ENCODE assay signal across 1 cellular context in the genomic region with DNA sequence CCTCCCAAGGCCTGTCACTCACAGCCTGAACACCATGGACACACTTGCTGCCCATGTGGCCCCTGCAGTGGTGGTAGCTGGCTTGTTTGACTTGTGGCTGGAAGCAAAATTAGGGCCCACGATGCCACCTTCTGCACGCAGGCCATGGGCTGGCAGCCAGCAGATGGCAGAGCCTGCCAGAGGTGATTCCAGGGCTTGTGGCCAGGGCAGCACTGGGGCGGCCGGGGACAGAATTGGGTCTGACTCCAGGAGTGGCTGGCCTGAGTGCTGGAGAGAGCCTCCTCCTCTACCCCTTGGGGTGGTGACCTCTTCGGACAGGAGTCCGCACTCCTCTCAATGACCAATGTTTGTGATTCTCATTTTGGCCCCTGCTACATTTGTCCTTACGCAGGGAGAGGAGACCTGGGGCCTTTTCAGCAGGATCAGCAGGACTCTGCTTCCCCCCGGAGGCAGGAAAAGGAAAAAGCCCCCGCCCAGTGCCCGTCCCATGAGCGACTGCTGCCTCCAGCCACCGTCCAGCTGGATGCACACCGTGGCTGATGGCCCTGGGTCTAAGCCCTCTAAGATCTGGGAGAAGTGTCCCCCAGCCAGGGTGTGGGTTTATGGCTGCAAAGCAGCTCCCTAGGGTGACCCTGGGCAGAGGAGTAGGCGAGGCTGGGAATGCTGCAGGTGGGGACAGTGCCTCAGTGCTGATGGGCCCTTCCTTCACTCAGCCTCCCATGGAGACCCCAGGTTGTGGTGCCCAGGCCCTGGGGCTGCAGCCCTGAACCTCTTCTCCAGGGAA.
TF ChIP-seq lines count a peak whose summit lies in the region.

No MANE protein-coding gene starts in this region.

TF ChIP-seq in K562, 482 proteins besides CTCF, POLR2A, EP300 and RAD21 (continued from another document and continues in another):
- TF ChIP-seq CSDE1 (IDR thresholded peaks at IDR 0.05) (no peak), SIN3A (IDR thresholded peaks at IDR 0.05; ENCODE audit: borderline replicate concordance in 2 of 2, control insufficient read depth in 1 of 2, low read depth in 2 of 2, low read length in 2 of 2) (no peak), MAZ (CRISPR knock-in tag; conservative IDR thresholded peaks at IDR 0.05 in 1 of 2, IDR thresholded peaks at IDR 0.05 in 1 of 2) (peak; percentile 67 to 89), LEF1 (IDR thresholded peaks at IDR 0.05) (no peak), CXXC5 (CRISPR knock-in tag; IDR thresholded peaks at IDR 0.05) (peak; percentile 66), EGR1 (conservative IDR thresholded peaks at IDR 0.05) (no peak), ESRRB (CRISPR knock-in tag; IDR thresholded peaks at IDR 0.05; ENCODE audit: borderline replicate concordance) (no peak), ZNF41 (CRISPR knock-in tag; conservative IDR thresholded peaks at IDR 0.05) (0 out of 2 replicates have a peak, but pooled peaks have one; percentile 28), KLF1 (tag; IDR thresholded peaks at IDR 0.05) (no peak), JUN (IDR thresholded peaks at IDR 0.05; ENCODE audit: borderline replicate concordance, low read depth, low read length) (peak; percentile 10; the same call in 1 of the 2 replicates), JUN (CRISPR knock-in tag; IDR thresholded peaks at IDR 0.05; ENCODE audit: borderline replicate concordance) (no peak), ZSCAN29 (IDR thresholded peaks at IDR 0.05) (no peak), ZNF76 (CRISPR knock-in tag; IDR thresholded peaks at IDR 0.05; ENCODE audit: borderline replicate concordance) (peak; percentile 70; the same call in 1 of the 2 replicates), SMAD2 (IDR thresholded peaks at IDR 0.05; ENCODE audit: low read depth, low read length) (no peak), ZNF175 (CRISPR knock-in tag; IDR thresholded peaks at IDR 0.05; ENCODE audit: low read depth) (no peak), SP1 (CRISPR knock-in tag; IDR thresholded peaks at IDR 0.05) (0 out of 2 replicates have a peak, but pooled peaks have one; percentile 33), HLTF (IDR thresholded peaks at IDR 0.05) (no peak), NBN (IDR thresholded peaks at IDR 0.05; ENCODE audit: low read depth) (no peak), BRF1 (IDR thresholded peaks at IDR 0.05; ENCODE audit: borderline replicate concordance, extremely low read depth, insufficient read length) (no peak), SMARCC2 (IDR thresholded peaks at IDR 0.05; ENCODE audit: low read depth) (no peak), NR2F6 (CRISPR knock-in tag; IDR thresholded peaks at IDR 0.05) (no peak), GATAD2B (IDR thresholded peaks at IDR 0.05; ENCODE audit: borderline replicate concordance) (no peak)
- TF ChIP-seq, protein P1, sequence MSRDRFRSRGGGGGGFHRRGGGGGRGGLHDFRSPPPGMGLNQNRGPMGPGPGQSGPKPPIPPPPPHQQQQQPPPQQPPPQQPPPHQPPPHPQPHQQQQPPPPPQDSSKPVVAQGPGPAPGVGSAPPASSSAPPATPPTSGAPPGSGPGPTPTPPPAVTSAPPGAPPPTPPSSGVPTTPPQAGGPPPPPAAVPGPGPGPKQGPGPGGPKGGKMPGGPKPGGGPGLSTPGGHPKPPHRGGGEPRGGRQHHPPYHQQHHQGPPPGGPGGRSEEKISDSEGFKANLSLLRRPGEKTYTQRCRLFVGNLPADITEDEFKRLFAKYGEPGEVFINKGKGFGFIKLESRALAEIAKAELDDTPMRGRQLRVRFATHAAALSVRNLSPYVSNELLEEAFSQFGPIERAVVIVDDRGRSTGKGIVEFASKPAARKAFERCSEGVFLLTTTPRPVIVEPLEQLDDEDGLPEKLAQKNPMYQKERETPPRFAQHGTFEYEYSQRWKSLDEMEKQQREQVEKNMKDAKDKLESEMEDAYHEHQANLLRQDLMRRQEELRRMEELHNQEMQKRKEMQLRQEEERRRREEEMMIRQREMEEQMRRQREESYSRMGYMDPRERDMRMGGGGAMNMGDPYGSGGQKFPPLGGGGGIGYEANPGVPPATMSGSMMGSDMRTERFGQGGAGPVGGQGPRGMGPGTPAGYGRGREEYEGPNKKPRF (IDR thresholded peaks at IDR 0.05; ENCODE audit: low read depth, low read length): no peak
- TF ChIP-seq, protein P2, sequence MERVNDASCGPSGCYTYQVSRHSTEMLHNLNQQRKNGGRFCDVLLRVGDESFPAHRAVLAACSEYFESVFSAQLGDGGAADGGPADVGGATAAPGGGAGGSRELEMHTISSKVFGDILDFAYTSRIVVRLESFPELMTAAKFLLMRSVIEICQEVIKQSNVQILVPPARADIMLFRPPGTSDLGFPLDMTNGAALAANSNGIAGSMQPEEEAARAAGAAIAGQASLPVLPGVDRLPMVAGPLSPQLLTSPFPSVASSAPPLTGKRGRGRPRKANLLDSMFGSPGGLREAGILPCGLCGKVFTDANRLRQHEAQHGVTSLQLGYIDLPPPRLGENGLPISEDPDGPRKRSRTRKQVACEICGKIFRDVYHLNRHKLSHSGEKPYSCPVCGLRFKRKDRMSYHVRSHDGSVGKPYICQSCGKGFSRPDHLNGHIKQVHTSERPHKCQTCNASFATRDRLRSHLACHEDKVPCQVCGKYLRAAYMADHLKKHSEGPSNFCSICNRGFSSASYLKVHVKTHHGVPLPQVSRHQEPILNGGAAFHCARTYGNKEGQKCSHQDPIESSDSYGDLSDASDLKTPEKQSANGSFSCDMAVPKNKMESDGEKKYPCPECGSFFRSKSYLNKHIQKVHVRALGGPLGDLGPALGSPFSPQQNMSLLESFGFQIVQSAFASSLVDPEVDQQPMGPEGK (CRISPR knock-in tag; IDR thresholded peaks at IDR 0.05; ENCODE audit: borderline replicate concordance): no peak
- TF ChIP-seq, protein P3, sequence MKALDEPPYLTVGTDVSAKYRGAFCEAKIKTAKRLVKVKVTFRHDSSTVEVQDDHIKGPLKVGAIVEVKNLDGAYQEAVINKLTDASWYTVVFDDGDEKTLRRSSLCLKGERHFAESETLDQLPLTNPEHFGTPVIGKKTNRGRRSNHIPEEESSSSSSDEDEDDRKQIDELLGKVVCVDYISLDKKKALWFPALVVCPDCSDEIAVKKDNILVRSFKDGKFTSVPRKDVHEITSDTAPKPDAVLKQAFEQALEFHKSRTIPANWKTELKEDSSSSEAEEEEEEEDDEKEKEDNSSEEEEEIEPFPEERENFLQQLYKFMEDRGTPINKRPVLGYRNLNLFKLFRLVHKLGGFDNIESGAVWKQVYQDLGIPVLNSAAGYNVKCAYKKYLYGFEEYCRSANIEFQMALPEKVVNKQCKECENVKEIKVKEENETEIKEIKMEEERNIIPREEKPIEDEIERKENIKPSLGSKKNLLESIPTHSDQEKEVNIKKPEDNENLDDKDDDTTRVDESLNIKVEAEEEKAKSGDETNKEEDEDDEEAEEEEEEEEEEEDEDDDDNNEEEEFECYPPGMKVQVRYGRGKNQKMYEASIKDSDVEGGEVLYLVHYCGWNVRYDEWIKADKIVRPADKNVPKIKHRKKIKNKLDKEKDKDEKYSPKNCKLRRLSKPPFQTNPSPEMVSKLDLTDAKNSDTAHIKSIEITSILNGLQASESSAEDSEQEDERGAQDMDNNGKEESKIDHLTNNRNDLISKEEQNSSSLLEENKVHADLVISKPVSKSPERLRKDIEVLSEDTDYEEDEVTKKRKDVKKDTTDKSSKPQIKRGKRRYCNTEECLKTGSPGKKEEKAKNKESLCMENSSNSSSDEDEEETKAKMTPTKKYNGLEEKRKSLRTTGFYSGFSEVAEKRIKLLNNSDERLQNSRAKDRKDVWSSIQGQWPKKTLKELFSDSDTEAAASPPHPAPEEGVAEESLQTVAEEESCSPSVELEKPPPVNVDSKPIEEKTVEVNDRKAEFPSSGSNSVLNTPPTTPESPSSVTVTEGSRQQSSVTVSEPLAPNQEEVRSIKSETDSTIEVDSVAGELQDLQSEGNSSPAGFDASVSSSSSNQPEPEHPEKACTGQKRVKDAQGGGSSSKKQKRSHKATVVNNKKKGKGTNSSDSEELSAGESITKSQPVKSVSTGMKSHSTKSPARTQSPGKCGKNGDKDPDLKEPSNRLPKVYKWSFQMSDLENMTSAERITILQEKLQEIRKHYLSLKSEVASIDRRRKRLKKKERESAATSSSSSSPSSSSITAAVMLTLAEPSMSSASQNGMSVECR (CRISPR knock-in tag; IDR thresholded peaks at IDR 0.05): 0 out of 2 replicates have a peak, but pooled peaks have one; percentile 46
- TF ChIP-seq, protein P4, sequence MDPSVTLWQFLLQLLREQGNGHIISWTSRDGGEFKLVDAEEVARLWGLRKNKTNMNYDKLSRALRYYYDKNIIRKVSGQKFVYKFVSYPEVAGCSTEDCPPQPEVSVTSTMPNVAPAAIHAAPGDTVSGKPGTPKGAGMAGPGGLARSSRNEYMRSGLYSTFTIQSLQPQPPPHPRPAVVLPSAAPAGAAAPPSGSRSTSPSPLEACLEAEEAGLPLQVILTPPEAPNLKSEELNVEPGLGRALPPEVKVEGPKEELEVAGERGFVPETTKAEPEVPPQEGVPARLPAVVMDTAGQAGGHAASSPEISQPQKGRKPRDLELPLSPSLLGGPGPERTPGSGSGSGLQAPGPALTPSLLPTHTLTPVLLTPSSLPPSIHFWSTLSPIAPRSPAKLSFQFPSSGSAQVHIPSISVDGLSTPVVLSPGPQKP (CRISPR knock-in tag; IDR thresholded peaks at IDR 0.05): no peak
- TF ChIP-seq, protein P5, sequence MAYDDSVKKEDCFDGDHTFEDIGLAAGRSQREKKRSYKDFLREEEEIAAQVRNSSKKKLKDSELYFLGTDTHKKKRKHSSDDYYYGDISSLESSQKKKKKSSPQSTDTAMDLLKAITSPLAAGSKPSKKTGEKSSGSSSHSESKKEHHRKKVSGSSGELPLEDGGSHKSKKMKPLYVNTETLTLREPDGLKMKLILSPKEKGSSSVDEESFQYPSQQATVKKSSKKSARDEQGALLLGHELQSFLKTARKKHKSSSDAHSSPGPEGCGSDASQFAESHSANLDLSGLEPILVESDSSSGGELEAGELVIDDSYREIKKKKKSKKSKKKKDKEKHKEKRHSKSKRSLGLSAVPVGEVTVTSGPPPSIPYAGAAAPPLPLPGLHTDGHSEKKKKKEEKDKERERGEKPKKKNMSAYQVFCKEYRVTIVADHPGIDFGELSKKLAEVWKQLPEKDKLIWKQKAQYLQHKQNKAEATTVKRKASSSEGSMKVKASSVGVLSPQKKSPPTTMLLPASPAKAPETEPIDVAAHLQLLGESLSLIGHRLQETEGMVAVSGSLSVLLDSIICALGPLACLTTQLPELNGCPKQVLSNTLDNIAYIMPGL (CRISPR knock-in tag; IDR thresholded peaks at IDR 0.05): 0 out of 2 replicates have a peak, but pooled peaks have one; percentile 21
- TF ChIP-seq, protein P6, sequence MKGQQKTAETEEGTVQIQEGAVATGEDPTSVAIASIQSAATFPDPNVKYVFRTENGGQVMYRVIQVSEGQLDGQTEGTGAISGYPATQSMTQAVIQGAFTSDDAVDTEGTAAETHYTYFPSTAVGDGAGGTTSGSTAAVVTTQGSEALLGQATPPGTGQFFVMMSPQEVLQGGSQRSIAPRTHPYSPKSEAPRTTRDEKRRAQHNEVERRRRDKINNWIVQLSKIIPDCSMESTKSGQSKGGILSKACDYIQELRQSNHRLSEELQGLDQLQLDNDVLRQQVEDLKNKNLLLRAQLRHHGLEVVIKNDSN (CRISPR knock-in tag; IDR thresholded peaks at IDR 0.05): no peak; the same call in 1 of the 2 replicates
- TF ChIP-seq, protein P7, sequence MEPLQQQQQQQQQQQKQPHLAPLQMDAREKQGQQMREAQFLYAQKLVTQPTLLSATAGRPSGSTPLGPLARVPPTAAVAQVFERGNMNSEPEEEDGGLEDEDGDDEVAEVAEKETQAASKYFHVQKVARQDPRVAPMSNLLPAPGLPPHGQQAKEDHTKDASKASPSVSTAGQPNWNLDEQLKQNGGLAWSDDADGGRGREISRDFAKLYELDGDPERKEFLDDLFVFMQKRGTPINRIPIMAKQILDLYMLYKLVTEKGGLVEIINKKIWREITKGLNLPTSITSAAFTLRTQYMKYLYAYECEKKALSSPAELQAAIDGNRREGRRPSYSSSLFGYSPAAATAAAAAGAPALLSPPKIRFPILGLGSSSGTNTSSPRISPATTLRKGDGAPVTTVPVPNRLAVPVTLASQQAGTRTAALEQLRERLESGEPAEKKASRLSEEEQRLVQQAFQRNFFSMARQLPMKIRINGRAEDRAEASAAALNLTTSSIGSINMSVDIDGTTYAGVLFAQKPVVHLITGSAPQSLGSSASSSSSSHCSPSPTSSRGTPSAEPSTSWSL (CRISPR knock-in tag; IDR thresholded peaks at IDR 0.05; ENCODE audit: borderline replicate concordance): 0 out of 2 replicates have a peak, but pooled peaks have one; percentile 53
- TF ChIP-seq, protein P8, sequence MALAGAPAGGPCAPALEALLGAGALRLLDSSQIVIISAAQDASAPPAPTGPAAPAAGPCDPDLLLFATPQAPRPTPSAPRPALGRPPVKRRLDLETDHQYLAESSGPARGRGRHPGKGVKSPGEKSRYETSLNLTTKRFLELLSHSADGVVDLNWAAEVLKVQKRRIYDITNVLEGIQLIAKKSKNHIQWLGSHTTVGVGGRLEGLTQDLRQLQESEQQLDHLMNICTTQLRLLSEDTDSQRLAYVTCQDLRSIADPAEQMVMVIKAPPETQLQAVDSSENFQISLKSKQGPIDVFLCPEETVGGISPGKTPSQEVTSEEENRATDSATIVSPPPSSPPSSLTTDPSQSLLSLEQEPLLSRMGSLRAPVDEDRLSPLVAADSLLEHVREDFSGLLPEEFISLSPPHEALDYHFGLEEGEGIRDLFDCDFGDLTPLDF (CRISPR knock-in tag; IDR thresholded peaks at IDR 0.05): no peak
- TF ChIP-seq, protein P9, sequence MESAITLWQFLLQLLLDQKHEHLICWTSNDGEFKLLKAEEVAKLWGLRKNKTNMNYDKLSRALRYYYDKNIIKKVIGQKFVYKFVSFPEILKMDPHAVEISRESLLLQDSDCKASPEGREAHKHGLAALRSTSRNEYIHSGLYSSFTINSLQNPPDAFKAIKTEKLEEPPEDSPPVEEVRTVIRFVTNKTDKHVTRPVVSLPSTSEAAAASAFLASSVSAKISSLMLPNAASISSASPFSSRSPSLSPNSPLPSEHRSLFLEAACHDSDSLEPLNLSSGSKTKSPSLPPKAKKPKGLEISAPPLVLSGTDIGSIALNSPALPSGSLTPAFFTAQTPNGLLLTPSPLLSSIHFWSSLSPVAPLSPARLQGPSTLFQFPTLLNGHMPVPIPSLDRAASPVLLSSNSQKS (CRISPR knock-in tag; IDR thresholded peaks at IDR 0.05): no peak
- TF ChIP-seq, protein P10, sequence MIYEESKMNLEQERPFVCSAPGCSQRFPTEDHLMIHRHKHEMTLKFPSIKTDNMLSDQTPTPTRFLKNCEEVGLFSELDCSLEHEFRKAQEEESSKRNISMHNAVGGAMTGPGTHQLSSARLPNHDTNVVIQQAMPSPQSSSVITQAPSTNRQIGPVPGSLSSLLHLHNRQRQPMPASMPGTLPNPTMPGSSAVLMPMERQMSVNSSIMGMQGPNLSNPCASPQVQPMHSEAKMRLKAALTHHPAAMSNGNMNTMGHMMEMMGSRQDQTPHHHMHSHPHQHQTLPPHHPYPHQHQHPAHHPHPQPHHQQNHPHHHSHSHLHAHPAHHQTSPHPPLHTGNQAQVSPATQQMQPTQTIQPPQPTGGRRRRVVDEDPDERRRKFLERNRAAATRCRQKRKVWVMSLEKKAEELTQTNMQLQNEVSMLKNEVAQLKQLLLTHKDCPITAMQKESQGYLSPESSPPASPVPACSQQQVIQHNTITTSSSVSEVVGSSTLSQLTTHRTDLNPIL (CRISPR knock-in tag; IDR thresholded peaks at IDR 0.05): peak; percentile 70; the same call in 1 of the 2 replicates
